Comparison of ENCODE assay signal across 8 cellular contexts in the genomic region with DNA sequence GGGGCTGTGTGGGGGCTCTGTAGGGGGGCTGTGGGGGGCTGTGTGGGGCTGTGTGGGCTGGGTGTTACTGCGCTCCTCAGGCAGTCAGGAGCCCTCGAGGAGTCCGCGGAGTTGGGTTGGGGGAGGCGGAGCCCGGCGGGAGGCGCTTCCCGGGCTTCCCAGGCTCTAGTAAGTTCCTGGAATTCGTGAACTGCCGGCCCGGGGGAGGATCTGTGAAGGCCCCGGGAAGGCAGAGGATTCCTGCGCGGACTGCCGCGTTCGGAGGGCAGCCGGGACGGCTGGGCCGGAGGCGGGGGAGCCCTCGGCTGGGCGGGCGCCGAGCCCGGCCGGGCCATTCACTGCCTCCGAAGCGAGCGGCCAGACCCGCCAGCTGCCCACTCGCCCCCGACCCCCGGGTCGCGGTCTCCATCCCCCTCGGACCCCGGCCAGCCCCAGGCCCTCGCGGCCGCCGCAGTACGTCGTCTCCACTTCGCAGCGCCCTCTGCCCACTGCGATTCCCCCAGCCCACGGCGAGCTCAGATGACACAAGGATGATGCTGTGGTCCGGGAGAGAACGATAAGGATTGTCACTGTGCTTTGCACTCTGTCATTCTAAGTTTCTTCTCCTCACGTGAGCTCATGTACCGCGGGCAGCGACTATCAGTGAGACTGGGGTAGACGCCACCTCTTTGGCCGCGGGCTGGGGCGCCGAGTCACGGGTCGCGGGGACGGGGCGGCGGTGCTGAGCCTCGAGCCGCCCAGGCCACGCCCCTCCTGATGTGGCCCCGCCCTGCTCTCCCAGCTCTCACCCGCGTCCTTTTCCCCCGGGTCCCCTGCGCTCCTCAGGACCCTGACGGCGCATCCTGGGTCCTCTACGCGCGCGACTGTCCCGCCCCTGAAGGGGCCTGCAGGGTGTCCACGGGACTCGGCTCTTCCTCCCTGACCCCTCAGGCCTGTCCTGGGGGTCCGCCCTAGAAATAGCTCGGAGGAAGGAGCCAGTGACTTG.
DNase-seq lines count a peak whose midpoint lies in the region; ATAC-seq and TF ChIP-seq lines count a peak whose summit lies in the region.

No MANE protein-coding gene starts in this region.

- H3K9me3 Mint-ChIP-seq in activated naive CD4-positive, alpha-beta T cell treated with anti-CD3 and anti-CD28 coated beads, Interleukin-2, amount 50 U/mL, for 24 hours, result no peaks in the 10 kb centered on the region

- peak; percentile 90 for ATAC-seq in GM19351 (IDR thresholded peaks at IDR 0.05; ENCODE audit: unreplicated experiment)
- peak; percentile 61 for ATAC-seq in HG03457 (IDR thresholded peaks at IDR 0.05; ENCODE audit: unreplicated experiment)
- peak; percentile 86 for ATAC-seq in SK-N-SH treated with all-trans-retinoic acid at 6 μM for 48 hours
- peak; percentile 84 for ATAC-seq in Right ventricle myocardium superior (ENCODE audit: poor library complexity)

- peaks cover 16 to 49% (median 33%) of the 10 kb centered on the region in 10 experiments for H3K4me1 ChIP-seq in BLaER1 treated with 17β-estradiol and CSF1 and Interleukin-3, amounts not matched to agents 10 nM and 100 nM
- H3K4me1 ChIP-seq in parathyroid adenoma (peaks cover 4% of the 10 kb centered on the region), tibial nerve (peaks cover 0 to 34% (median 11%) of the 10 kb centered on the region in 4 donors)

- H3K4me3 ChIP-seq in BLaER1 treated with 17β-estradiol and CSF1 and Interleukin-3, amounts not matched to agents 10 nM and 100 nM, result peak overlapping the region; percentile 51 to 73 (median 65)
- H3K4me3 ChIP-seq in parathyroid adenoma (ENCODE audit: low read depth, low read length) (peak overlapping the region; percentile 61), tibial nerve (peak overlapping the region; percentile 51 to 86 (median 64))

- peaks cover 0 to 4% (median 0%) of the 10 kb centered on the region in 11 experiments; a peak in 1 of 22 replicates for H4K20me1 ChIP-seq in BLaER1 treated with 17β-estradiol and CSF1 and Interleukin-3, amounts not matched to agents 10 nM and 100 nM

- peak; percentile 94 for DNase-seq in Right ventricle myocardium superior
- DNase-seq in tibial nerve (ENCODE audit: low spot score in 2 of 2), result peak; percentile 81 to 87

- WGBS in tibial nerve, 2 donors, result 0 to 2% methylated on average over 23 to 29 of the region's 86 CpGs

- peak overlapping the region; percentile 7 for H3K27ac Mint-ChIP-seq in activated naive CD4-positive, alpha-beta T cell treated with anti-CD3 and anti-CD28 coated beads, Interleukin-2, amount 50 U/mL, for 24 hours

- peak overlapping the region; percentile 79 for H2AFZ ChIP-seq in parathyroid adenoma

- TF ChIP-seq EP300 in tibial nerve (IDR thresholded peaks at IDR 0.05), result peak in 1 of 2 donors; percentile 98

- H3K36me3 Mint-ChIP-seq in activated naive CD4-positive, alpha-beta T cell treated with anti-CD3 and anti-CD28 coated beads, Interleukin-2, amount 50 U/mL, for 24 hours, result no peaks in the 10 kb centered on the region

- H3K36me3 ChIP-seq in BLaER1 treated with 17β-estradiol and CSF1 and Interleukin-3, amounts not matched to agents 10 nM and 100 nM, result no peaks in the 10 kb centered on the region
- H3K36me3 ChIP-seq in parathyroid adenoma (ENCODE audit: control insufficient read depth, insufficient read depth, low read length) (no peaks in the 10 kb centered on the region), tibial nerve (no peaks in the 10 kb centered on the region)

- no peaks in the 10 kb centered on the region for H3K79me2 ChIP-seq in parathyroid adenoma

- peak; percentile 85 to 91 for TF ChIP-seq POLR2A in tibial nerve (IDR thresholded peaks at IDR 0.05)

- H3K4me2 ChIP-seq in BLaER1 treated with 17β-estradiol and CSF1 and Interleukin-3, amounts not matched to agents 10 nM and 100 nM, result peak overlapping the region; percentile 83 to 100 (median 99)
- H3K4me2 ChIP-seq in parathyroid adenoma (ENCODE audit: low read length), result peak overlapping the region; percentile 95

- peaks cover 45% of the 10 kb centered on the region for H3K4me1 Mint-ChIP-seq in activated naive CD4-positive, alpha-beta T cell treated with anti-CD3 and anti-CD28 coated beads, Interleukin-2, amount 50 U/mL, for 24 hours

- no peaks in the 10 kb centered on the region for H3K27me3 Mint-ChIP-seq in activated naive CD4-positive, alpha-beta T cell treated with anti-CD3 and anti-CD28 coated beads, Interleukin-2, amount 50 U/mL, for 24 hours

- H3K27ac ChIP-seq in BLaER1 treated with 17β-estradiol and CSF1 and Interleukin-3, amounts not matched to agents 10 nM and 100 nM, result peak overlapping the region in 4 of 11 experiments; percentile 24 to 49 (median 30); a peak in 7 of 22 replicates
- H3K27ac ChIP-seq in parathyroid adenoma (peak overlapping the region; percentile 76), tibial nerve (peak overlapping the region; percentile 86 to 99 (median 90))

- peaks cover 15 to 38% (median 23%) of the 10 kb centered on the region in 11 experiments for H3K27me3 ChIP-seq in BLaER1 treated with 17β-estradiol and CSF1 and Interleukin-3, amounts not matched to agents 10 nM and 100 nM
- H3K27me3 ChIP-seq in parathyroid adenoma (ENCODE audit: control insufficient read depth, insufficient read depth, low read length) (no peaks in the 10 kb centered on the region), tibial nerve (no peaks in the 10 kb centered on the region)

- intact Hi-C loops in Right ventricle myocardium superior (cut with DNase I), result loop anchor here (5.0 kb wide), 2 partner anchors 65 to 175 kb away; partner anchors contain the start of gene KLF13

- TF ChIP-seq CTCF in parathyroid adenoma (IDR thresholded peaks at IDR 0.05), result no peak
- no peak for TF ChIP-seq CTCF in tibial nerve (IDR thresholded peaks at IDR 0.05)

- peaks cover 0 to 13% (median 4%) of the 10 kb centered on the region in 11 experiments; a peak in 8 of 22 replicates for H3K9me3 ChIP-seq in BLaER1 treated with 17β-estradiol and CSF1 and Interleukin-3, amounts not matched to agents 10 nM and 100 nM (replicated peaks in 1 of 11)
- H3K9me3 ChIP-seq in parathyroid adenoma (ENCODE audit: control insufficient read depth, low read length) (no peaks in the 10 kb centered on the region), tibial nerve (peaks cover 0 to 14% (median 2%) of the 10 kb centered on the region in 4 donors)

- H3K9ac ChIP-seq in BLaER1 treated with 17β-estradiol and CSF1 and Interleukin-3, amounts not matched to agents 10 nM and 100 nM, result peak overlapping the region; percentile 9 to 76 (median 67); a peak in 20 of 22 replicates
- no peak overlapping the region for H3K9ac ChIP-seq in parathyroid adenoma

- peak overlapping the region; percentile 86 for H3K4me3 Mint-ChIP-seq in activated naive CD4-positive, alpha-beta T cell treated with anti-CD3 and anti-CD28 coated beads, Interleukin-2, amount 50 U/mL, for 24 hours

TF ChIP-seq in SK-N-SH treated with all-trans-retinoic acid at 6 μM for 48 hours, 23 proteins besides CTCF, POLR2A, EP300 and RAD21 (continues in another document):
- TF ChIP-seq ESRRG (CRISPR knock-in tag; IDR thresholded peaks at IDR 0.05), result no peak
- no peak for TF ChIP-seq CREB5 (CRISPR knock-in tag; IDR thresholded peaks at IDR 0.05; ENCODE audit: low read depth)
- no peak for TF ChIP-seq TCF4 (CRISPR knock-in tag; IDR thresholded peaks at IDR 0.05; ENCODE audit: borderline replicate concordance)
- TF ChIP-seq, protein P1, sequence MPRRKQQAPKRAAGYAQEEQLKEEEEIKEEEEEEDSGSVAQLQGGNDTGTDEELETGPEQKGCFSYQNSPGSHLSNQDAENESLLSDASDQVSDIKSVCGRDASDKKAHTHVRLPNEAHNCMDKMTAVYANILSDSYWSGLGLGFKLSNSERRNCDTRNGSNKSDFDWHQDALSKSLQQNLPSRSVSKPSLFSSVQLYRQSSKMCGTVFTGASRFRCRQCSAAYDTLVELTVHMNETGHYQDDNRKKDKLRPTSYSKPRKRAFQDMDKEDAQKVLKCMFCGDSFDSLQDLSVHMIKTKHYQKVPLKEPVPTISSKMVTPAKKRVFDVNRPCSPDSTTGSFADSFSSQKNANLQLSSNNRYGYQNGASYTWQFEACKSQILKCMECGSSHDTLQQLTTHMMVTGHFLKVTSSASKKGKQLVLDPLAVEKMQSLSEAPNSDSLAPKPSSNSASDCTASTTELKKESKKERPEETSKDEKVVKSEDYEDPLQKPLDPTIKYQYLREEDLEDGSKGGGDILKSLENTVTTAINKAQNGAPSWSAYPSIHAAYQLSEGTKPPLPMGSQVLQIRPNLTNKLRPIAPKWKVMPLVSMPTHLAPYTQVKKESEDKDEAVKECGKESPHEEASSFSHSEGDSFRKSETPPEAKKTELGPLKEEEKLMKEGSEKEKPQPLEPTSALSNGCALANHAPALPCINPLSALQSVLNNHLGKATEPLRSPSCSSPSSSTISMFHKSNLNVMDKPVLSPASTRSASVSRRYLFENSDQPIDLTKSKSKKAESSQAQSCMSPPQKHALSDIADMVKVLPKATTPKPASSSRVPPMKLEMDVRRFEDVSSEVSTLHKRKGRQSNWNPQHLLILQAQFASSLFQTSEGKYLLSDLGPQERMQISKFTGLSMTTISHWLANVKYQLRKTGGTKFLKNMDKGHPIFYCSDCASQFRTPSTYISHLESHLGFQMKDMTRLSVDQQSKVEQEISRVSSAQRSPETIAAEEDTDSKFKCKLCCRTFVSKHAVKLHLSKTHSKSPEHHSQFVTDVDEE (CRISPR knock-in tag; IDR thresholded peaks at IDR 0.05), result no peak
- no peak for TF ChIP-seq ZNF8 (CRISPR knock-in tag; IDR thresholded peaks at IDR 0.05)
- no peak for TF ChIP-seq ZC3H10 (CRISPR knock-in tag; IDR thresholded peaks at IDR 0.05)
- TF ChIP-seq ZFP30 (CRISPR knock-in tag; IDR thresholded peaks at IDR 0.05), result no peak
- no peak for TF ChIP-seq CSDC2 (CRISPR knock-in tag; IDR thresholded peaks at IDR 0.05)
- no peak for TF ChIP-seq ZNF565 (CRISPR knock-in tag; conservative IDR thresholded peaks at IDR 0.05; ENCODE audit: low read depth)
- no peak for TF ChIP-seq SNAI2 (CRISPR knock-in tag; IDR thresholded peaks at IDR 0.05)
- no peak for TF ChIP-seq TOX (CRISPR knock-in tag; IDR thresholded peaks at IDR 0.05; ENCODE audit: borderline replicate concordance)
- TF ChIP-seq ZNF70 (CRISPR knock-in tag; IDR thresholded peaks at IDR 0.05), result no peak
- no peak for TF ChIP-seq GLIS3 (CRISPR knock-in tag; IDR thresholded peaks at IDR 0.05)
- no peak for TF ChIP-seq ISL1 (CRISPR knock-in tag; IDR thresholded peaks at IDR 0.05)
